16 cellular contexts compared by ENCODE assay signal in genomic region chr3:29347412-29347811, GRCh38.
DNase-seq lines count a peak whose midpoint lies in the region; ATAC-seq and TF ChIP-seq lines count a peak whose summit lies in the region.
"Had no signal": no experiment of that assay in that cellular context is flagged by ENCODE, and none has a peak within 500 bp of the region (broad histone marks: within the 10 kb centered on the region; RNA-seq: fewer than 3 reads in every experiment).

No MANE protein-coding gene starts in this region.

- H2BK120ac ChIP-seq in mesenchymal stem cell (ENCODE audit: low read depth, low read length), result no peak overlapping the region

- ATAC-seq in GM19328 (IDR thresholded peaks at IDR 0.05; ENCODE audit: unreplicated experiment) (no peak), Right ventricle myocardium superior (ENCODE audit: poor library complexity) (no peak)
- ATAC-seq: HepG2 had no signal

- in situ Hi-C loops in GM23248 (cut with MboI), result no loop called here

- no peak overlapping the region for H4K8ac ChIP-seq in mesenchymal stem cell (ENCODE audit: low read length)

- no peak overlapping the region for H2BK15ac ChIP-seq in mesenchymal stem cell (ENCODE audit: low read depth, poor library complexity, severe bottlenecking)

- no peaks in the 10 kb centered on the region for H3F3A ChIP-seq in GM23248 (ENCODE audit: insufficient read depth)

- H3K9me3 ChIP-seq in GM23248 (ENCODE audit: low read depth) (no peaks in the 10 kb centered on the region), SK-N-MC (ENCODE audit: low read depth, low read length) (no peaks in the 10 kb centered on the region), mesenchymal stem cell (ENCODE audit: control insufficient read depth, low read length) (no peaks in the 10 kb centered on the region)

- H3K36me3 ChIP-seq in GM23248 (ENCODE audit: low read depth) (no peaks in the 10 kb centered on the region), SK-N-MC (ENCODE audit: insufficient read depth, low read length) (no peaks in the 10 kb centered on the region), mesenchymal stem cell (ENCODE audit: control insufficient read depth in 1 of 2, insufficient read depth in 2 of 2, low read depth in 1 of 2, low read length in 2 of 2) (no peaks in the 10 kb centered on the region)

- H4K91ac ChIP-seq in mesenchymal stem cell (ENCODE audit: low read length), result no peak overlapping the region

- peak; percentile 88 for TF ChIP-seq EP300 in Ishikawa (IDR thresholded peaks at IDR 0.05; ENCODE audit: borderline replicate concordance)

- 0 out of 2 replicates have a peak, but pooled peaks have one; percentile 16 for TF ChIP-seq RAD21 in Ishikawa (IDR thresholded peaks at IDR 0.05; ENCODE audit: low read depth)

- H3K9ac ChIP-seq in GM23248 (no peak overlapping the region), SK-N-MC (ENCODE audit: insufficient read length) (no peak overlapping the region), mesenchymal stem cell (ENCODE audit: low read length) (no peak overlapping the region)

- peaks cover 10% of the 10 kb centered on the region for H3K79me1 ChIP-seq in mesenchymal stem cell (replicated peaks; ENCODE audit: low read length, poor library complexity, severe bottlenecking)

- H4K20me1 ChIP-seq in GM23248 (ENCODE audit: insufficient read depth), result 0 out of 2 replicates have a peak, but pooled peaks cover 4% of the 10 kb centered on the region

- CTCF ChIA-PET in HEK293T (lab: Yijun Ruan, JAX), result no interaction called here

- H3K79me2 ChIP-seq in GM23248 (ENCODE audit: insufficient read depth), result peaks cover 100% of the 10 kb centered on the region

- H3K27ac ChIP-seq in GM23248, result no peak overlapping the region
- H3K27ac ChIP-seq in SK-N-MC, result no peak overlapping the region
- no peak overlapping the region for H3K27ac ChIP-seq in mesenchymal stem cell (ENCODE audit: low read length, poor library complexity, severe bottlenecking)
- H3K27ac ChIP-seq: HL-60 had no signal

- H2BK5ac ChIP-seq in mesenchymal stem cell (ENCODE audit: low read depth, low read length, poor library complexity, severe bottlenecking), result no peak overlapping the region

- H2AK5ac ChIP-seq in mesenchymal stem cell (ENCODE audit: low read length, severe bottlenecking), result peak overlapping the region; percentile 27

- H3K4me2 ChIP-seq in GM23248 (ENCODE audit: unreplicated experiment) (peak overlapping the region; percentile 50), mesenchymal stem cell (ENCODE audit: low read length, poor library complexity, severe bottlenecking) (no peak overlapping the region)

- no peak overlapping the region for H3K23ac ChIP-seq in mesenchymal stem cell (ENCODE audit: low read length in 2 of 2)

- no peak overlapping the region for H3K14ac ChIP-seq in mesenchymal stem cell (ENCODE audit: low read length in 2 of 2)

- H3K18ac ChIP-seq in mesenchymal stem cell (ENCODE audit: low read depth in 1 of 2, low read length in 2 of 2), result no peak overlapping the region

- DNase-seq in GM23248 (no peak), SK-N-MC (ENCODE audit: low read depth, low spot score) (no peak), mesenchymal stem cell (no peak), DMS 273 treated with DMSO at 0.1 percent for 48 hours (lab: John Stamatoyannopoulos, UW) (no peak), HEK293T (ENCODE audit: extremely low spot score) (no peak), Right ventricle myocardium superior (no peak)
- DNase-seq: COR-L47, Kasumi-1, NCI-H1417 treated with DMSO at 0.1 percent for 48 hours, NCI-H2029, NCI-H2171 treated with DMSO at 0.1 percent for 48 hours, NCI-H510A treated with DMSO at 0.1 percent for 48 hours had no signal

- H2BK12ac ChIP-seq in mesenchymal stem cell (ENCODE audit: low read length in 2 of 2), result no peak overlapping the region

- 53 to 63% methylated on average over 5 of the region's 5 CpGs for WGBS in GM23248 (ENCODE audit: low coverage in 1 of 2, low lambda C conversion rate in 2 of 2, missing lambda C conversion rate in 2 of 2), 2 experiments
- 65% methylated on average over 5 of the region's 5 CpGs for WGBS in mesenchymal stem cell

- H3K4me3 ChIP-seq in GM23248, result no peak overlapping the region
- 0 out of 2 replicates have a peak overlapping the region, but pooled peaks have one; percentile 9 for H3K4me3 ChIP-seq in SK-N-MC
- H3K4me3 ChIP-seq in mesenchymal stem cell (ENCODE audit: insufficient read depth in 1 of 2, low read depth in 1 of 2, low read length in 2 of 2), result peak overlapping the region in 1 of 2 experiments; percentile 33

- POLR2A ChIA-PET in HEK293T (lab: Yijun Ruan, JAX), result no interaction called here

- intact Hi-C loops in Right ventricle myocardium superior (cut with DNase I), result no loop called here

- no peak overlapping the region for H3K4ac ChIP-seq in mesenchymal stem cell (ENCODE audit: low read depth in 1 of 2, low read length in 2 of 2)

- H2AFZ ChIP-seq in GM23248, result no peak overlapping the region
- H2AFZ ChIP-seq in mesenchymal stem cell (ENCODE audit: low read depth, low read length), result no peak overlapping the region

- H3K27me3 ChIP-seq in GM23248 (replicated peaks; ENCODE audit: insufficient read depth), result no peaks in the 10 kb centered on the region
- H3K27me3 ChIP-seq in mesenchymal stem cell (ENCODE audit: control insufficient read depth in 1 of 2, insufficient read depth in 1 of 2, low read length in 2 of 2), result no peaks in the 10 kb centered on the region

- H3K9me2 ChIP-seq in GM23248 (ENCODE audit: insufficient read depth), result no peaks in the 10 kb centered on the region

- H3K4me1 ChIP-seq in GM23248 (ENCODE audit: insufficient read depth), result peaks cover 17% of the 10 kb centered on the region
- H3K4me1 ChIP-seq in mesenchymal stem cell (ENCODE audit: control insufficient read depth, insufficient read depth, low read depth, low read length), result no peaks in the 10 kb centered on the region

TF ChIP-seq in Ishikawa, 13 proteins besides CTCF, POLR2A, EP300 and RAD21:
- TF ChIP-seq FOXM1 (IDR thresholded peaks at IDR 0.05; ENCODE audit: borderline replicate concordance, low read depth) (peak; percentile 81), YY1 (IDR thresholded peaks at IDR 0.05; ENCODE audit: low read depth) (no peak), EGR1 (IDR thresholded peaks at IDR 0.05) (no peak), NFIC (IDR thresholded peaks at IDR 0.05) (peak; percentile 51), TCF12 (IDR thresholded peaks at IDR 0.05; ENCODE audit: low read depth) (peak; percentile 75), TEAD4 (IDR thresholded peaks at IDR 0.05) (peak; percentile 83)

TF ChIP-seq in HEK293T, 16 proteins besides CTCF, POLR2A, EP300 and RAD21:
- TF ChIP-seq CTBP1 (IDR thresholded peaks at IDR 0.05; ENCODE audit: borderline replicate concordance), result no peak
- no peak for TF ChIP-seq NFRKB (IDR thresholded peaks at IDR 0.05)
- TF ChIP-seq LEF1 (IDR thresholded peaks at IDR 0.05; ENCODE audit: borderline replicate concordance), result no peak
- no peak for TF ChIP-seq L3MBTL2 (conservative IDR thresholded peaks at IDR 0.05)
- no peak for TF ChIP-seq SP1 (IDR thresholded peaks at IDR 0.05)
- no peak for TF ChIP-seq BHLHE40 (IDR thresholded peaks at IDR 0.05; ENCODE audit: borderline replicate concordance)
- no peak for TF ChIP-seq HDGF (IDR thresholded peaks at IDR 0.05; ENCODE audit: borderline replicate concordance)
- no peak for TF ChIP-seq PKNOX1 (IDR thresholded peaks at IDR 0.05)
- TF ChIP-seq FOXA1 (IDR thresholded peaks at IDR 0.05), result no peak
- TF ChIP-seq ELF4 (IDR thresholded peaks at IDR 0.05), result no peak
- TF ChIP-seq FOXK2 (IDR thresholded peaks at IDR 0.05), result no peak
